ENCODE assay signal across 20 cellular contexts in genomic region chr18:56632070-56633022, GRCh38.
"Had no signal": no experiment of that assay in that cellular context is flagged by ENCODE, and none has a peak within 500 bp of the region (broad histone marks: within the 10 kb centered on the region; RNA-seq: fewer than 3 reads in every experiment).

No MANE protein-coding gene starts in this region.

- H3K4me3 Mint-ChIP-seq: activated CD4-positive, alpha-beta T cell treated with anti-CD3 and anti-CD28 coated beads, Interleukin-2, amount 10 ng/mL, durations not matched to agents 24 days and 14 days; activated CD8-positive, alpha-beta T cell treated with anti-CD3 and anti-CD28 coated beads for 36 hours; activated naive CD8-positive, alpha-beta T cell treated with anti-CD3 and anti-CD28 coated beads, Interleukin-2, amount 10 ng/mL, durations not matched to agents 7 days and 5 days; activated T-helper 17 cell treated with anti-CD3 and anti-CD28 coated beads, Interleukin-2, amount 50 U/mL, for 72 hours; neural progenitor cell; stimulated activated effector memory CD8-positive, alpha-beta T cell treated with anti-CD3 and anti-CD28 coated beads, Interleukin-12 subunit alpha, Interleukin-12 subunit beta, amount 100 ng/mL, for 72 hours; type B pancreatic cell had no signal

- H3K27ac ChIP-seq: coronary artery, esophagus muscularis mucosa, heart right ventricle, neural progenitor cell had no signal

- H3K9me3 ChIP-seq: esophagus muscularis mucosa, heart right ventricle, stomach had no signal

- H3K36me3 ChIP-seq: neural progenitor cell had no signal

- H3K27ac Mint-ChIP-seq: activated CD4-positive, alpha-beta T cell treated with anti-CD3 and anti-CD28 coated beads, Interleukin-2, amount 10 ng/mL, durations not matched to agents 24 days and 14 days; activated CD8-positive, alpha-beta T cell treated with anti-CD3 and anti-CD28 coated beads for 36 hours; activated naive CD8-positive, alpha-beta T cell treated with anti-CD3 and anti-CD28 coated beads, Interleukin-2, amount 10 ng/mL, durations not matched to agents 7 days and 5 days; activated T-helper 17 cell treated with anti-CD3 and anti-CD28 coated beads, Interleukin-2, amount 50 U/mL, for 72 hours; neural progenitor cell; stimulated activated effector memory CD8-positive, alpha-beta T cell treated with anti-CD3 and anti-CD28 coated beads, Interleukin-12 subunit alpha, Interleukin-12 subunit beta, amount 100 ng/mL, for 72 hours; type B pancreatic cell had no signal

- H3K9ac ChIP-seq: neural progenitor cell had no signal

- H3K27me3 ChIP-seq: esophagus muscularis mucosa, heart right ventricle, neural progenitor cell, stomach had no signal

- H2AFZ ChIP-seq: neural progenitor cell had no signal

- DNase-seq: activated CD4-positive, alpha-beta T cell treated with anti-CD3 and anti-CD28 coated beads, Interleukin-2, amount 10 ng/mL, durations not matched to agents 24 days and 14 days; activated CD8-positive, alpha-beta T cell treated with anti-CD3 and anti-CD28 coated beads for 36 hours; activated naive CD4-positive, alpha-beta T cell; activated naive CD8-positive, alpha-beta T cell treated with anti-CD3 and anti-CD28 coated beads, Interleukin-2, amount 10 ng/mL, durations not matched to agents 7 days and 5 days; activated T-cell treated with anti-CD3 and anti-CD28 coated beads, Interleukin-2, amount 50 U/mL, for 1 hour; amygdala; central memory CD4-positive, alpha-beta T cell; heart right ventricle; left cardiac atrium; stimulated activated CD4-positive, alpha-beta T cell treated with anti-CD3 and anti-CD28 coated beads, Interleukin-4, amount 100 ng/mL, for 24 hours; stomach had no signal

- H3K4me2 ChIP-seq: neural progenitor cell, smooth muscle cell had no signal

- H3K9me3 Mint-ChIP-seq: activated CD4-positive, alpha-beta T cell treated with anti-CD3 and anti-CD28 coated beads, Interleukin-2, amount 10 ng/mL, durations not matched to agents 24 days and 14 days; activated CD8-positive, alpha-beta T cell treated with anti-CD3 and anti-CD28 coated beads for 36 hours; activated naive CD8-positive, alpha-beta T cell treated with anti-CD3 and anti-CD28 coated beads, Interleukin-2, amount 10 ng/mL, durations not matched to agents 7 days and 5 days; activated T-helper 17 cell treated with anti-CD3 and anti-CD28 coated beads, Interleukin-2, amount 50 U/mL, for 72 hours; neural progenitor cell; stimulated activated effector memory CD8-positive, alpha-beta T cell treated with anti-CD3 and anti-CD28 coated beads, Interleukin-12 subunit alpha, Interleukin-12 subunit beta, amount 100 ng/mL, for 72 hours; type B pancreatic cell had no signal

- H3K4me3 ChIP-seq: coronary artery, esophagus muscularis mucosa, heart right ventricle, lung, neural progenitor cell, smooth muscle cell, stomach had no signal

- ATAC-seq: activated CD8-positive, alpha-beta T cell treated with anti-CD3 and anti-CD28 coated beads for 36 hours; activated T-helper 17 cell treated with anti-CD3 and anti-CD28 coated beads, Interleukin-2, amount 50 U/mL, for 72 hours; heart right ventricle; left cardiac atrium; sciatic nerve; stimulated activated effector memory CD8-positive, alpha-beta T cell treated with anti-CD3 and anti-CD28 coated beads, Interleukin-12 subunit alpha, Interleukin-12 subunit beta, amount 100 ng/mL, for 72 hours had no signal

- H3K27me3 Mint-ChIP-seq: activated CD4-positive, alpha-beta T cell treated with anti-CD3 and anti-CD28 coated beads, Interleukin-2, amount 10 ng/mL, durations not matched to agents 24 days and 14 days; activated CD8-positive, alpha-beta T cell treated with anti-CD3 and anti-CD28 coated beads for 36 hours; activated naive CD8-positive, alpha-beta T cell treated with anti-CD3 and anti-CD28 coated beads, Interleukin-2, amount 10 ng/mL, durations not matched to agents 7 days and 5 days; activated T-helper 17 cell treated with anti-CD3 and anti-CD28 coated beads, Interleukin-2, amount 50 U/mL, for 72 hours; type B pancreatic cell had no signal
